Comparison of ENCODE assay signal across 8 cellular contexts in genomic region chr9:35518212-35518917, GRCh38. TPM values are rescaled to one million over a fixed set of nuclear protein-coding genes. Genes with fewer than 3 reads are reported as not detected.
DNase-seq lines count a peak whose midpoint lies in the region; ATAC-seq and TF ChIP-seq lines count a peak whose summit lies in the region.

No MANE protein-coding gene starts in this region.

- WGBS in spleen, 5 donors: 72 to 84% (median 82%) methylated on average over 4 of the region's 4 CpGs

- H3K27ac Mint-ChIP-seq in brain: peak overlapping the region; percentile 59 to 95 (median 93)

- peaks cover 0 to 35% (median 7%) of the 10 kb centered on the region in 6 donors for H3K4me1 ChIP-seq in spleen

- peak overlapping the region in 6 of 8 donors; percentile 28 to 72 (median 50) for H3K27ac ChIP-seq in spleen

- H3K9me3 Mint-ChIP-seq in brain: no peaks in the 10 kb centered on the region

- TF ChIP-seq CTCF in brain (conservative IDR thresholded peaks at IDR 0.05) (no peak), spleen (IDR thresholded peaks at IDR 0.05 in 8 of 11, conservative IDR thresholded peaks at IDR 0.05 in 3 of 11) (no peak)

- H3K9me3 ChIP-seq in spleen: no peaks in the 10 kb centered on the region

- H3K27me3 Mint-ChIP-seq in brain: no peaks in the 10 kb centered on the region

- DNase-seq in HK-2 (ENCODE audit: unreplicated experiment): peak; percentile 77
- DNase-seq in iPS-NIHi7 (ENCODE audit: extremely low spot score): peak; percentile 81
- DNase-seq in spleen: no peak
- DNase-seq in activated effector memory CD4-positive, alpha-beta T cell treated with anti-CD3 and anti-CD28 coated beads, Interleukin-2, amount 50 U/mL, for 16 hours: no peak
- no peak for DNase-seq in NCI-H2171 (lab: John Stamatoyannopoulos, UW)
- DNase-seq in SKM-1 (lab: John Stamatoyannopoulos, UW; ENCODE audit: unreplicated experiment): no peak

- TF ChIP-seq POLR2A in spleen (IDR thresholded peaks at IDR 0.05): no peak

- no peak overlapping the region for H3K4me3 ChIP-seq in spleen

- peaks cover 60% of the 10 kb centered on the region for H3K4me1 Mint-ChIP-seq in brain

- intact Hi-C loops in spleen (cut with DNase I; ENCODE audit: low total_unique reads): no loop called here

- no peaks in the 10 kb centered on the region for H3K27me3 ChIP-seq in spleen (replicated peaks in 1 of 7)

- H3K36me3 ChIP-seq in spleen: no peaks in the 10 kb centered on the region

- peak overlapping the region in 1 of 5 experiments; percentile 42 for H3K4me3 Mint-ChIP-seq in brain

- no peak for ATAC-seq in GM21390 (IDR thresholded peaks at IDR 0.05; ENCODE audit: unreplicated experiment)

- peaks cover 1% of the 10 kb centered on the region for H3K36me3 Mint-ChIP-seq in brain

RNA-seq across cellular contexts. Expression of gene RUSC2, which starts 28.5 kb away (rescaled TPM):
- polyA plus RNA-seq in brain (ENCODE audit: insufficient read depth, low read depth, low replicate concordance): 45.0 TPM
- 10 to 100 TPM; 11.5 to 41.9 (median 15.0) TPM for total RNA-seq in spleen
- polyA plus RNA-seq in spleen: 10 to 100 TPM in 1 of 3 donors, 1 to 10 TPM in 2; 2.5 to 12.1 (median 5.3) TPM

Comparison
In these comparisons a context has a peak if more than half of its experiments do, and no peak if none do; other contexts are left out.
1. DNase-seq: peak in HK-2 (single experiment) and iPS-NIHi7 (single experiment); none in spleen (single experiment), activated effector memory CD4-positive, alpha-beta T cell treated with anti-CD3 and anti-CD28 coated beads, Interleukin-2, amount 50 U/mL, for 16 hours (single experiment), NCI-H2171 (single experiment) and SKM-1 (single experiment).